27 cellular contexts compared by ENCODE assay signal in the genomic region with DNA sequence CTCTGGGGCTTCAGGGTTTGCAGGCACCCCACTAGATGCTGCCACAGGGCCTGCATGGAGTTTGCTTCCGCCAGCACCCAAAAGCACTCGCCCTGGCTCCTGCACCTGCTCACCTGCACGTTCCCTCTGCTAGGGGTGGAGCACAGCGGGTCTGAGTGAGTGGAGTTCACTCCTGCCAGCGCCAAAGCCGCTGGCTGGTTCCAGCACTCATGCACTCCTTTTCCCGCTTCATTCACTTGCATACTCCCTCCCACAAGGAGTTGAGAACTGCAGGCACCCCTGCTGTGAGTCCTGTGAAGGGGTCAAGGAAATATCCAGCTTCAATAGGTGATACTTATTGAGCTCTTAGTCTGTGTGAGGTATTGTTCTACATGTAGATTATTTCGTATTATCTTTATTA.
"Had no signal": no experiment of that assay in that cellular context is flagged by ENCODE, and none has a peak within 500 bp of the region (broad histone marks: within the 10 kb centered on the region; RNA-seq: fewer than 3 reads in every experiment).

No MANE protein-coding gene starts in this region.

- H3K4me3 ChIP-seq: left ventricle myocardium inferior, lung, neural progenitor cell, ovary, right atrium auricular region, right lobe of liver, smooth muscle cell, stomach, testis, thyroid gland, transverse colon, upper lobe of left lung, vagina had no signal

- H3K36me3 ChIP-seq: left ventricle myocardium inferior, neural progenitor cell, ovary, right atrium auricular region, right lobe of liver, stomach, thyroid gland, transverse colon, upper lobe of left lung, vagina had no signal

- H3K27me3 ChIP-seq: neural progenitor cell, ovary, right atrium auricular region, right lobe of liver, stomach, testis, thyroid gland, transverse colon, upper lobe of left lung, vagina had no signal

- DNase-seq: hypothalamus; islet precursor cell; left ventricle myocardium inferior; mesendoderm; naive B cell; natural killer cell; nephron progenitor cell; ovary; right lobe of liver; stimulated activated CD4-positive, alpha-beta T cell treated with anti-CD3 and anti-CD28 coated beads, Interleukin-1b, Interleukin-23, amount 100 ng/mL, for 48 hours; stimulated activated CD4-positive, alpha-beta T cell treated with anti-CD3 and anti-CD28 coated beads, Interleukin-2, amount 100 ng/mL, for 48 hours; stimulated activated CD4-positive, alpha-beta T cell treated with anti-CD3 and anti-CD28 coated beads, Interleukin-4, amount 100 ng/mL, for 4 hours; stimulated activated CD8-positive, alpha-beta memory T cell treated with anti-CD3 and anti-CD28 coated beads, Interleukin-4, amount 100 ng/mL, for 48 hours; stimulated activated naive B cell treated with anti-CD40 and anti-IgM and Interleukin-4, amounts not matched to agents 10 μg/mL and 1 μg/mL and 100 μg/mL, for 72 hours; stimulated activated naive CD8-positive, alpha-beta T cell treated with anti-CD3 and anti-CD28 coated beads, Interleukin-15, Interleukin-2, amounts not matched to agents 100 U/mL and 50 U/mL, for 24 hours; stomach; testis; thyroid gland; transverse colon had no signal

- H3K4me3 Mint-ChIP-seq: mesothelial cell of epicardium; naive B cell; natural killer cell; nephron progenitor cell; neural progenitor cell; stimulated activated naive B cell treated with anti-CD40 and anti-IgM and Interleukin-4, amounts not matched to agents 10 μg/mL and 1 μg/mL and 100 μg/mL, for 72 hours had no signal

- H3K27ac ChIP-seq: left ventricle myocardium inferior, neural progenitor cell, ovary, right atrium auricular region, right lobe of liver, stomach, testis, thyroid gland, transverse colon, upper lobe of left lung, vagina had no signal

- H3K4me2 ChIP-seq: neural progenitor cell, smooth muscle cell had no signal

- H3K27ac Mint-ChIP-seq: mesothelial cell of epicardium; naive B cell; natural killer cell; nephron progenitor cell; neural progenitor cell; progenitor cell of endocrine pancreas; stimulated activated naive B cell treated with anti-CD40 and anti-IgM and Interleukin-4, amounts not matched to agents 10 μg/mL and 1 μg/mL and 100 μg/mL, for 72 hours had no signal

- H2AFZ ChIP-seq: neural progenitor cell had no signal

- H3K27me3 Mint-ChIP-seq: naive B cell; stimulated activated naive B cell treated with anti-CD40 and anti-IgM and Interleukin-4, amounts not matched to agents 10 μg/mL and 1 μg/mL and 100 μg/mL, for 72 hours had no signal

- H3K4me1 Mint-ChIP-seq: mesothelial cell of epicardium; naive B cell; natural killer cell; neural progenitor cell; stimulated activated naive B cell treated with anti-CD40 and anti-IgM and Interleukin-4, amounts not matched to agents 10 μg/mL and 1 μg/mL and 100 μg/mL, for 72 hours had no signal

- H3K9me3 ChIP-seq: ovary, right lobe of liver, testis, thyroid gland, transverse colon, vagina had no signal

- H3K9ac ChIP-seq: neural progenitor cell had no signal

- H3K4me1 ChIP-seq: left ventricle myocardium inferior, right atrium auricular region, right lobe of liver, stomach, testis, thyroid gland, transverse colon, upper lobe of left lung, vagina had no signal

- H3K36me3 Mint-ChIP-seq: naive B cell; natural killer cell; stimulated activated naive B cell treated with anti-CD40 and anti-IgM and Interleukin-4, amounts not matched to agents 10 μg/mL and 1 μg/mL and 100 μg/mL, for 72 hours had no signal
